Comparison of ENCODE assay signal across 9 cellular contexts in the genomic region with DNA sequence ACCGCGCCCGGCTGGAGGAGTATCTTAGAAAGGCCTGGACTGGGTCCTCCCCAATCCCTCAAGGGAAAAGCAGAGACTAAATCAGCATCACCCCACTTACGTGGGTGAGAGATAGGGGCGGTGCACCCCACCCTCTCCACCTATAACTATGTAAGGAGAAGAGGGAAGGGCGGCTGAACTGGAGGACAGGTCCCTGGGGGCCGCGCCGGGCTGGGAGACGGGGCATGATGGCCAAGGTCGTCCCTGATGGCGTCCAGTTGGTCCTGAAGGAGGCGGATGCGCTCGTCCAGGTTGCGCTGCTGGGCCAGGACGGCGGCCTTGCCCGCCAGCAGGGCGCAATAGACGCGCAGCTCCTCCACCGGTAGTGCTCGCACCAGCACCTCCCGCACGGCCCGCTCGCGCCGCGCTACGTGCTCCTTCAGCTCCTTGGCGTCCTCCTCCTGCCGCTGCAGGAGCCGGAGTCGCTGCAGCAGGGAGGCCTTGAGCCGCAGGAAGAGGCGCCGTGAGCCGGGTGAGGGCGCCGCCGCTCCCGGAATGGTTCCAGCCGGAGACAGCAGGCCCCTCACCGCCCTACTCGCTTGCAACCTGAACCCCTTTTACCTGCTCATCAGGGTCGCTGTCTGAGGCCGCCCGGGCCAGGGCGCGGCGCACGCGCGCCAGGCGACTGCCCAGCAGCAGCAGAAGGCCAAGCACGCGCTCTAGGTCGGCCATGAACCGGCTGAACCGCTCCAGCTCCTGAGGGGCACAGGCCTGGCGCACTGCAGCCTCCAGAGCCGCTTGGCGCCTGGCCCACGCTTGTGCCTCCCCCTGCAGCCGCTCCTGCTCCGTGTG. TPM values are rescaled to one million over a fixed set of nuclear protein-coding genes. Genes with fewer than 3 reads are reported as not detected.
DNase-seq lines count a peak whose midpoint lies in the region; ATAC-seq and TF ChIP-seq lines count a peak whose summit lies in the region.
"Had no signal": no experiment of that assay in that cellular context is flagged by ENCODE, and none has a peak within 500 bp of the region (broad histone marks: within the 10 kb centered on the region; RNA-seq: fewer than 3 reads in every experiment).

No MANE protein-coding gene starts in this region.

- H3K27ac Mint-ChIP-seq in stimulated activated naive CD8-positive, alpha-beta T cell treated with anti-CD3 and anti-CD28 coated beads, Interleukin-15, amount 100 ng/mL, for 72 hours, result no peak overlapping the region
- no peak overlapping the region for H3K27ac Mint-ChIP-seq in endodermal cell
- H3K27ac Mint-ChIP-seq: CD4-positive, CD25-positive, alpha-beta regulatory T cell had no signal

- H3K4me1 Mint-ChIP-seq in stimulated activated naive CD8-positive, alpha-beta T cell treated with anti-CD3 and anti-CD28 coated beads, Interleukin-15, amount 100 ng/mL, for 72 hours, result peaks cover 57% of the 10 kb centered on the region
- peaks cover 12% of the 10 kb centered on the region for H3K4me1 Mint-ChIP-seq in endodermal cell

- no peaks in the 10 kb centered on the region for H3K36me3 ChIP-seq in endodermal cell (ENCODE audit: control insufficient read depth, insufficient read depth, low read length)
- H3K36me3 ChIP-seq in mesodermal cell (ENCODE audit: control insufficient read depth, insufficient read depth, low read length), result no peaks in the 10 kb centered on the region

- no peaks in the 10 kb centered on the region for H3K9me3 Mint-ChIP-seq in stimulated activated naive CD8-positive, alpha-beta T cell treated with anti-CD3 and anti-CD28 coated beads, Interleukin-15, amount 100 ng/mL, for 72 hours
- no peaks in the 10 kb centered on the region for H3K9me3 Mint-ChIP-seq in endodermal cell

- H3K4me1 ChIP-seq in endodermal cell (ENCODE audit: control insufficient read depth, insufficient read depth, low read length), result peaks cover 4% of the 10 kb centered on the region
- H3K4me1 ChIP-seq in mesodermal cell (ENCODE audit: control insufficient read depth, insufficient read depth, low read length, poor library complexity, severe bottlenecking), result peaks cover 12% of the 10 kb centered on the region

- TF ChIP-seq CTCF in endodermal cell (conservative IDR thresholded peaks at IDR 0.05), result peak; percentile 47

- peaks cover 95% of the 10 kb centered on the region for H3K27me3 Mint-ChIP-seq in stimulated activated naive CD8-positive, alpha-beta T cell treated with anti-CD3 and anti-CD28 coated beads, Interleukin-15, amount 100 ng/mL, for 72 hours
- H3K27me3 Mint-ChIP-seq in endodermal cell (ENCODE audit: insufficient read depth), result peaks cover 42% of the 10 kb centered on the region

- H3K27ac ChIP-seq in endodermal cell (ENCODE audit: low read depth, low read length), result no peak overlapping the region
- no peak overlapping the region for H3K27ac ChIP-seq in mesodermal cell (ENCODE audit: low read depth, low read length, severe bottlenecking)

- H3K27me3 ChIP-seq in endodermal cell (ENCODE audit: control insufficient read depth, insufficient read depth, low read length, poor library complexity, severe bottlenecking), result peaks cover 40% of the 10 kb centered on the region

- ATAC-seq in stimulated activated naive CD8-positive, alpha-beta T cell treated with anti-CD3 and anti-CD28 coated beads, Interleukin-15, amount 100 ng/mL, for 72 hours, result peak; percentile 10
- ATAC-seq in stimulated activated naive CD8-positive, alpha-beta T cell treated with anti-CD3 and anti-CD28 coated beads, Interleukin-15, Interleukin-2, amounts not matched to agents 100 U/mL and 50 U/mL, for 24 hours, result no peak
- no peak for ATAC-seq in HG03565 (IDR thresholded peaks at IDR 0.05; ENCODE audit: unreplicated experiment)
- no peak for ATAC-seq in GM18907 (IDR thresholded peaks at IDR 0.05; ENCODE audit: unreplicated experiment)
- no peak for ATAC-seq in GM21723 (IDR thresholded peaks at IDR 0.05; ENCODE audit: unreplicated experiment)

- H3K9ac ChIP-seq in endodermal cell (ENCODE audit: extremely low read depth, low read length, poor library complexity, severe bottlenecking), result no peak overlapping the region

- 19 to 36% methylated on average over 23 to 66 of the region's 68 CpGs for WGBS in endodermal cell (ENCODE audit: insufficient coverage in 1 of 2, insufficient read length in 1 of 2), 2 experiments
- 12 to 20% methylated on average over 38 to 48 of the region's 68 CpGs for WGBS in mesodermal cell (ENCODE audit: insufficient coverage in 2 of 2), 2 experiments

- peak in 1 of 2 donors; percentile 42 for DNase-seq in stimulated activated naive CD8-positive, alpha-beta T cell treated with anti-CD3 and anti-CD28 coated beads, Interleukin-15, amount 100 ng/mL, for 72 hours
- no peak for DNase-seq in stimulated activated naive CD8-positive, alpha-beta T cell treated with anti-CD3 and anti-CD28 coated beads, Interleukin-15, Interleukin-2, amounts not matched to agents 100 U/mL and 50 U/mL, for 24 hours
- DNase-seq in endodermal cell (peak; percentile 95), AG20443 (ENCODE audit: low spot score) (no peak)
- DNase-seq: CD4-positive, CD25-positive, alpha-beta regulatory T cell had no signal

- no peak overlapping the region for H3K4me3 ChIP-seq in endodermal cell (ENCODE audit: low read length)
- H3K4me3 ChIP-seq in mesodermal cell (ENCODE audit: extremely low read depth, insufficient read depth, low read length, poor library complexity, severe bottlenecking), result peak overlapping the region; percentile 5

- peak overlapping the region; percentile 60 to 73 for H3K4me3 Mint-ChIP-seq in stimulated activated naive CD8-positive, alpha-beta T cell treated with anti-CD3 and anti-CD28 coated beads, Interleukin-15, amount 100 ng/mL, for 72 hours
- H3K4me3 Mint-ChIP-seq in endodermal cell, result peak overlapping the region; percentile 41

- H3K9me3 ChIP-seq in endodermal cell (ENCODE audit: control insufficient read depth, low read length) (no peaks in the 10 kb centered on the region), mesodermal cell (ENCODE audit: control insufficient read depth, low read length) (no peaks in the 10 kb centered on the region)

- H3K36me3 Mint-ChIP-seq in endodermal cell (ENCODE audit: low read depth), result peaks cover 3% of the 10 kb centered on the region
- H3K36me3 Mint-ChIP-seq: CD4-positive, CD25-positive, alpha-beta regulatory T cell had no signal

RNA-seq across cellular contexts. Expression of gene SHROOM1, which starts 7.6 kb away (rescaled TPM):
- 10 to 100 TPM in 1 of 2 donors, 1 to 10 TPM in 1; 6.6 to 14.4 TPM for total RNA-seq in endodermal cell
- polyA plus RNA-seq in endodermal cell (2013, experiment 1 of 2), result 2.1 TPM
- polyA plus RNA-seq in endodermal cell (2013, experiment 2 of 2), result 0.91 TPM
- polyA plus RNA-seq in mesodermal cell (2013, experiment 1 of 2), result 6.3 TPM
- polyA plus RNA-seq in mesodermal cell (2013, experiment 2 of 2), result 4.4 TPM
- polyA plus RNA-seq: CD4-positive, CD25-positive, alpha-beta regulatory T cell had no signal

RNA-seq across cellular contexts. Expression of gene SOWAHA, which starts 9.8 kb away (rescaled TPM):
- under 1 TPM in 1 of 2 donors, not detected in 1; 0.13 TPM for total RNA-seq in endodermal cell
- polyA plus RNA-seq in endodermal cell (2013, experiment 1 of 2), result not detected
- not detected for polyA plus RNA-seq in endodermal cell (2013, experiment 2 of 2)
- 0.33 TPM for polyA plus RNA-seq in mesodermal cell (2013, experiment 1 of 2)
- polyA plus RNA-seq in mesodermal cell (2013, experiment 2 of 2), result 0.25 TPM
- total RNA-seq: CD4-positive, CD25-positive, alpha-beta regulatory T cell had no signal
- polyA plus RNA-seq: CD4-positive, CD25-positive, alpha-beta regulatory T cell had no signal

RNA-seq across cellular contexts. Expression of gene GDF9, which starts 43.4 kb away (rescaled TPM):
- total RNA-seq in endodermal cell, result under 1 TPM; 0.26 to 0.33 TPM
- polyA plus RNA-seq in endodermal cell (2013, experiment 1 of 2), result 0.57 TPM
- polyA plus RNA-seq in endodermal cell (2013, experiment 2 of 2), result 0.33 TPM
- 0.48 TPM for polyA plus RNA-seq in mesodermal cell (2013, experiment 1 of 2)
- polyA plus RNA-seq in mesodermal cell (2013, experiment 2 of 2), result 0.81 TPM

RNA-seq across cellular contexts. Expression of gene UQCRQ, which starts 43.6 kb away (rescaled TPM):
- 100 to 1,000 TPM; 261 to 286 TPM for total RNA-seq in endodermal cell
- polyA plus RNA-seq in endodermal cell (2013, experiment 1 of 2), result 271 TPM
- 294 TPM for polyA plus RNA-seq in endodermal cell (2013, experiment 2 of 2)
- 246 TPM for polyA plus RNA-seq in mesodermal cell (2013, experiment 1 of 2)
- polyA plus RNA-seq in mesodermal cell (2013, experiment 2 of 2), result 281 TPM

RNA-seq across cellular contexts. Expression of gene SEPTIN8, which starts 45.8 kb away (rescaled TPM):
- 10 to 100 TPM; 49.0 to 56.7 TPM for total RNA-seq in endodermal cell
- polyA plus RNA-seq in endodermal cell (2013, experiment 1 of 2), result 44.7 TPM
- polyA plus RNA-seq in endodermal cell (2013, experiment 2 of 2), result 40.8 TPM
- polyA plus RNA-seq in mesodermal cell (2013, experiment 1 of 2), result 63.5 TPM
- 58.2 TPM for polyA plus RNA-seq in mesodermal cell (2013, experiment 2 of 2)
